In the genomic region with DNA sequence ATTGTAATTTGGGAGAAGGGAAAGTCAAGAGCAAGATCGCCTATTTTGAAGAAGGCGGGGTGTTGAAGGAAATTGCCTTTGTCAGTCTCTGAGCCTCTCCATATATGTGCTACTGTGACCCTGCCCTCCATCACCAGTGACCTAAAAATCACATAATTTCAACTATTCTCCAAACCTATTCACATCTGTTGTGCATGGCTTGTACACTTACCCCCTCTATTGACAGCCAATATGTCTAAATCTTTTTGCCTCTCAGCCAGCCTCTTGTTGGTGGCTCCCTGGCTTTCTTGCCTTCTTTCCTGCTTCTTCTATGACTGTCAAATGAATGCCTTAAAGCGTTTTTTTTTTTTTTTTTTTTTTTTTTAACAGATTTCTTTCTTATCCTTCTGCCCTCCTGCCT, we compare ENCODE assay signal across 9 cellular contexts.
DNase-seq lines count a peak whose midpoint lies in the region; ATAC-seq and TF ChIP-seq lines count a peak whose summit lies in the region.
"Had no signal": no experiment of that assay in that cellular context is flagged by ENCODE, and none has a peak within 500 bp of the region (broad histone marks: within the 10 kb centered on the region; RNA-seq: fewer than 3 reads in every experiment).

No MANE protein-coding gene starts in this region.

- no peak overlapping the region for H3K4me3 ChIP-seq in fibroblast of mammary gland (ENCODE audit: control insufficient read depth, low read depth, low read length)
- no peak overlapping the region for H3K4me3 ChIP-seq in testis
- H3K4me3 ChIP-seq: HAP-1 had no signal

- TF ChIP-seq POLR2A in testis (IDR thresholded peaks at IDR 0.05), result no peak

- no peak overlapping the region for H3K27ac ChIP-seq in testis

- intact Hi-C loops in testis (cut with DNase I; ENCODE audit: low total_unique reads), result no loop called here

- no peak for ATAC-seq in GM19324 (IDR thresholded peaks at IDR 0.05; ENCODE audit: low FRiP score, unreplicated experiment)

- H3K9me3 ChIP-seq in testis, result no peaks in the 10 kb centered on the region
- H3K9me3 ChIP-seq: HAP-1 had no signal

- WGBS in testis, 2 donors, result 77 to 84% methylated on average over 3 of the region's 3 CpGs

- H3K36me3 ChIP-seq in testis (ENCODE audit: low read depth, missing control alignments), result no peaks in the 10 kb centered on the region
- H3K36me3 ChIP-seq: HAP-1 had no signal

- TF ChIP-seq CTCF in fibroblast of mammary gland (conservative IDR thresholded peaks at IDR 0.05; ENCODE audit: control insufficient read depth, insufficient read depth, low read depth, low read length) (peak; percentile 48), testis (IDR thresholded peaks at IDR 0.05) (peak in 1 of 3 experiments; percentile 17)

- DNase-seq in NCI-H1105 treated with DMSO at 0.1 percent for 48 hours (lab: John Stamatoyannopoulos, UW), result peak; percentile 33
- no peak for DNase-seq in NCI-H1105 (lab: John Stamatoyannopoulos, UW)
- peak; percentile 91 for DNase-seq in NCI-H2227 (lab: John Stamatoyannopoulos, UW; ENCODE audit: unreplicated experiment)
- peak; percentile 54 for DNase-seq in fibroblast of mammary gland (ENCODE audit: low read depth)
- DNase-seq in testis, result peak; percentile 26
- DNase-seq in activated CD8-positive, alpha-beta memory T cell treated with anti-CD3 and anti-CD28 coated beads, Interleukin-2, amount 50 U/mL, for 48 hours, result no peak
- DNase-seq in stimulated activated CD4-positive, alpha-beta T cell treated with anti-CD3 and anti-CD28 coated beads, Interleukin-4, amount 100 ng/mL, for 24 hours, result no peak

- no peaks in the 10 kb centered on the region for H3K27me3 ChIP-seq in testis

- no peaks in the 10 kb centered on the region for H3K4me1 ChIP-seq in testis

Comparison
In these comparisons a context has a peak if more than half of its experiments do, and no peak if none do; other contexts are left out.
1. DNase-seq: peak in NCI-H1105 treated with DMSO at 0.1 percent for 48 hours (single experiment), NCI-H2227 (single experiment), fibroblast of mammary gland (single experiment) and testis (single experiment); none in NCI-H1105 (single experiment), activated CD8-positive, alpha-beta memory T cell treated with anti-CD3 and anti-CD28 coated beads, Interleukin-2, amount 50 U/mL, for 48 hours (single experiment) and stimulated activated CD4-positive, alpha-beta T cell treated with anti-CD3 and anti-CD28 coated beads, Interleukin-4, amount 100 ng/mL, for 24 hours (single experiment).